Comparison of ENCODE assay signal across 21 cellular contexts in the genomic region with DNA sequence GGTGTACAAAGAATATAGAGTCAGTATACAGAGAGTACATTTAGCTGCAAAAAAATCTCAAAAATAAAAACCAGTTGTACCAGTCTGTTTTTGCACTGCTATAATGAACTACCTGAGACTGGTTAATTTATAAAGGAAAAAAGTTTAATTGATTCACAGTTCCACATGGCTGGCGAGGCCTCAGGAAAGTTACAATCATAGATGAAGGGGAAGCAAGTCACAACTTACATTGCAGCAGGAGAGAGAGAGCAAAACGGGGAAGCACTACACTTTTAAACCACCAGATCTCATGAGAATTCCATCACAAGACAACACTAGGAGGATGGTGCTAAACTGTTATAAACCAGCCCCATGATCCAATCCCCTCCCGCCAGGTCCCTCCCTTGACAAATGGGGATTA.
"Had no signal": no experiment of that assay in that cellular context is flagged by ENCODE, and none has a peak within 500 bp of the region (broad histone marks: within the 10 kb centered on the region; RNA-seq: fewer than 3 reads in every experiment).

No MANE protein-coding gene starts in this region.

- H3K9ac ChIP-seq: neural progenitor cell had no signal

- H3K36me3 ChIP-seq: esophagus muscularis mucosa, gastrocnemius medialis, heart right ventricle, neural progenitor cell, pancreas, right lobe of liver, spleen, tibial artery, upper lobe of left lung, uterus had no signal

- H2AFZ ChIP-seq: neural progenitor cell had no signal

- H3K4me2 ChIP-seq: neural progenitor cell had no signal

- H3K4me3 ChIP-seq: esophagus muscularis mucosa, gastrocnemius medialis, heart right ventricle, neural progenitor cell, pancreas, right lobe of liver, spleen, tibial artery, upper lobe of left lung, uterus had no signal

- H3K27me3 ChIP-seq: esophagus muscularis mucosa, gastrocnemius medialis, heart right ventricle, neural progenitor cell, pancreas, right lobe of liver, spleen, tibial artery, upper lobe of left lung, uterus had no signal

- DNase-seq: effector memory CD4-positive, alpha-beta T cell; gastrocnemius medialis; heart right ventricle; islet precursor cell; left colon; mammary epithelial cell; natural killer cell; occipital lobe; pancreas; retina; right lobe of liver; spleen; stimulated activated CD4-positive, alpha-beta T cell treated with anti-CD3 and anti-CD28 coated beads, Interleukin-15, amount 100 ng/mL, for 24 hours; stimulated activated CD4-positive, alpha-beta T cell treated with anti-CD3 and anti-CD28 coated beads, Interleukin-1b, Interleukin-23, amount 100 ng/mL, for 48 hours; stimulated activated CD4-positive, alpha-beta T cell treated with anti-CD3 and anti-CD28 coated beads, Interleukin-4, amount 100 ng/mL, for 24 hours; tibial artery; upper lobe of left lung; uterus had no signal

- H3K4me1 ChIP-seq: gastrocnemius medialis, neural progenitor cell, right lobe of liver, spleen, uterus had no signal

- H3K27ac ChIP-seq: esophagus muscularis mucosa, gastrocnemius medialis, neural progenitor cell, pancreas, right lobe of liver, spleen, tibial artery, upper lobe of left lung, uterus had no signal

- H3K9me3 ChIP-seq: esophagus muscularis mucosa, gastrocnemius medialis, heart right ventricle, pancreas, right lobe of liver, spleen, tibial artery, upper lobe of left lung, uterus had no signal

- ATAC-seq: gastrocnemius medialis; heart right ventricle; left colon; natural killer cell; pancreas; right lobe of liver; stimulated activated memory B cell treated with anti-CD40 and anti-IgM and Interleukin-4, amounts not matched to agents 10 μg/mL and 1 μg/mL and 100 μg/mL, for 72 hours had no signal
